Comparison of ENCODE assay signal across 15 cellular contexts in genomic region chr17:76054112-76054476, GRCh38. TPM values are rescaled to one million over a fixed set of nuclear protein-coding genes. Genes with fewer than 3 reads are reported as not detected.
DNase-seq lines count a peak whose midpoint lies in the region; ATAC-seq and TF ChIP-seq lines count a peak whose summit lies in the region.
"Had no signal": no experiment of that assay in that cellular context is flagged by ENCODE, and none has a peak within 500 bp of the region (broad histone marks: within the 10 kb centered on the region; RNA-seq: fewer than 3 reads in every experiment).

No MANE protein-coding gene starts in this region.

- intact Hi-C loops in activated CD8-positive, alpha-beta T cell treated with anti-CD3 and anti-CD28 coated beads for 36 hours (cut with micrococcal nuclease), result no loop called here
- intact Hi-C loops in thyroid gland (cut with DNase I), result no loop called here

- H3K27ac ChIP-seq in hepatocyte (peak overlapping the region; percentile 84), thyroid gland (peak overlapping the region; percentile 78 to 96 (median 92))
- H3K27ac ChIP-seq: A549, KMS-11 had no signal

- H3K4me3 ChIP-seq in hepatocyte (no peak overlapping the region), thyroid gland (replicated peaks in 1 of 3) (no peak overlapping the region)
- H3K4me3 ChIP-seq: A549 had no signal

- H2AFZ ChIP-seq in hepatocyte, result no peak overlapping the region

- H3K27me3 ChIP-seq in hepatocyte, result no peaks in the 10 kb centered on the region
- no peaks in the 10 kb centered on the region for H3K27me3 ChIP-seq in thyroid gland

- H3K4me2 ChIP-seq in hepatocyte, result peak overlapping the region; percentile 6
- H3K4me2 ChIP-seq: A549, KMS-11 had no signal

- H3K9me3 Mint-ChIP-seq in activated CD8-positive, alpha-beta T cell treated with anti-CD3 and anti-CD28 coated beads for 36 hours, result no peaks in the 10 kb centered on the region
- no peaks in the 10 kb centered on the region for H3K9me3 Mint-ChIP-seq in activated CD8-positive, alpha-beta T cell treated with anti-CD3 and anti-CD28 coated beads, Interleukin-2, amount 10 ng/mL, durations not matched to agents 7 days and 5 days (ENCODE audit: insufficient read depth)
- H3K9me3 Mint-ChIP-seq: activated naive CD8-positive, alpha-beta T cell treated with anti-CD3 and anti-CD28 coated beads, Interleukin-2, amount 10 ng/mL, durations not matched to agents 7 days and 5 days had no signal

- WGBS in hepatocyte (ENCODE audit: low lambda C conversion rate, missing lambda C conversion rate), result 93% methylated on average over 4 of the region's 4 CpGs
- WGBS in thyroid gland, 2 donors, result 51 to 66% methylated on average over 4 of the region's 4 CpGs

- H3K36me3 ChIP-seq in hepatocyte (replicated peaks; ENCODE audit: insufficient read depth, low read depth), result no peaks in the 10 kb centered on the region
- peaks cover 44 to 54% of the 10 kb centered on the region in 2 donors for H3K36me3 ChIP-seq in thyroid gland

- TF ChIP-seq POLR2A in thyroid gland (IDR thresholded peaks at IDR 0.05), result peak in 1 of 2 donors; percentile 60

- no peaks in the 10 kb centered on the region for H3K27me3 Mint-ChIP-seq in activated CD8-positive, alpha-beta T cell treated with anti-CD3 and anti-CD28 coated beads for 36 hours
- no peaks in the 10 kb centered on the region for H3K27me3 Mint-ChIP-seq in activated CD8-positive, alpha-beta T cell treated with anti-CD3 and anti-CD28 coated beads, Interleukin-2, amount 10 ng/mL, durations not matched to agents 7 days and 5 days (ENCODE audit: low read depth)
- H3K27me3 Mint-ChIP-seq: activated naive CD8-positive, alpha-beta T cell treated with anti-CD3 and anti-CD28 coated beads, Interleukin-2, amount 10 ng/mL, durations not matched to agents 7 days and 5 days had no signal

- no peaks in the 10 kb centered on the region for H3K4me1 ChIP-seq in hepatocyte (ENCODE audit: insufficient read depth)
- H3K4me1 ChIP-seq in thyroid gland, result peaks cover 44 to 49% of the 10 kb centered on the region in 2 donors

- H3K9me3 ChIP-seq in hepatocyte (ENCODE audit: low read depth) (no peaks in the 10 kb centered on the region), thyroid gland (no peaks in the 10 kb centered on the region)
- H3K9me3 ChIP-seq: A549 had no signal

- TF ChIP-seq CTCF in activated CD8-positive, alpha-beta T cell treated with anti-CD3 and anti-CD28 coated beads for 36 hours (IDR thresholded peaks at IDR 0.05), result no peak
- TF ChIP-seq CTCF in hepatocyte (IDR thresholded peaks at IDR 0.05; ENCODE audit: poor library complexity) (no peak), thyroid gland (IDR thresholded peaks at IDR 0.05) (no peak)

- in situ Hi-C loops in G401 (cut with HindIII; ENCODE audit: low sequenced_read_pairs), result no loop called here

- CTCF ChIA-PET in activated CD8-positive, alpha-beta T cell treated with anti-CD3 and anti-CD28 coated beads for 36 hours (lab: Charles Lee), result interaction anchor here (1.1 to 2.4 kb wide), 4 partner anchors 9 to 54 kb away, joined by 3 to 9 read pairs (median 6); partner anchors contain the start of gene CDK3
- CTCF ChIA-PET in activated CD8-positive, alpha-beta T cell treated with anti-CD3 and anti-CD28 coated beads, Interleukin-2, amount 10 ng/mL, durations not matched to agents 7 days and 5 days (lab: Charles Lee), result interaction anchor here (0.7 to 1.3 kb wide), 3 partner anchors 37 to 49 kb away, joined by 3 to 5 read pairs (median 3); no protein-coding TSS in a partner anchor

- peak overlapping the region; percentile 32 for H3K27ac Mint-ChIP-seq in activated CD8-positive, alpha-beta T cell treated with anti-CD3 and anti-CD28 coated beads for 36 hours
- no peak overlapping the region for H3K27ac Mint-ChIP-seq in activated CD8-positive, alpha-beta T cell treated with anti-CD3 and anti-CD28 coated beads, Interleukin-2, amount 10 ng/mL, durations not matched to agents 7 days and 5 days
- H3K27ac Mint-ChIP-seq: activated naive CD8-positive, alpha-beta T cell treated with anti-CD3 and anti-CD28 coated beads, Interleukin-2, amount 10 ng/mL, durations not matched to agents 7 days and 5 days had no signal

- peaks cover 57% of the 10 kb centered on the region for H3K36me3 Mint-ChIP-seq in activated CD8-positive, alpha-beta T cell treated with anti-CD3 and anti-CD28 coated beads for 36 hours (ENCODE audit: low read depth)
- H3K36me3 Mint-ChIP-seq in activated CD8-positive, alpha-beta T cell treated with anti-CD3 and anti-CD28 coated beads, Interleukin-2, amount 10 ng/mL, durations not matched to agents 7 days and 5 days (ENCODE audit: low read depth), result peaks cover 51% of the 10 kb centered on the region

- H4K20me1 ChIP-seq in hepatocyte (ENCODE audit: insufficient read depth, poor library complexity, severe bottlenecking), result no peaks in the 10 kb centered on the region

- H3K4me3 Mint-ChIP-seq in activated CD8-positive, alpha-beta T cell treated with anti-CD3 and anti-CD28 coated beads for 36 hours, result no peak overlapping the region
- no peak overlapping the region for H3K4me3 Mint-ChIP-seq in activated CD8-positive, alpha-beta T cell treated with anti-CD3 and anti-CD28 coated beads, Interleukin-2, amount 10 ng/mL, durations not matched to agents 7 days and 5 days
- H3K4me3 Mint-ChIP-seq: activated naive CD8-positive, alpha-beta T cell treated with anti-CD3 and anti-CD28 coated beads, Interleukin-2, amount 10 ng/mL, durations not matched to agents 7 days and 5 days had no signal

- POLR2A ChIA-PET in activated CD8-positive, alpha-beta T cell treated with anti-CD3 and anti-CD28 coated beads for 36 hours (lab: Charles Lee), result interaction anchor here (0.9 to 1.6 kb wide), 3 partner anchors 22 to 218 kb away, joined by 3 to 5 read pairs (median 3); no protein-coding TSS in a partner anchor
- POLR2A ChIA-PET in activated CD8-positive, alpha-beta T cell treated with anti-CD3 and anti-CD28 coated beads, Interleukin-2, amount 10 ng/mL, durations not matched to agents 7 days and 5 days (lab: Charles Lee), result no interaction called here

- H3K9me2 ChIP-seq in hepatocyte (replicated peaks; ENCODE audit: insufficient read depth), result no peaks in the 10 kb centered on the region

- ATAC-seq in activated CD8-positive, alpha-beta T cell treated with anti-CD3 and anti-CD28 coated beads for 36 hours, result no peak
- ATAC-seq in activated CD8-positive, alpha-beta T cell treated with anti-CD3 and anti-CD28 coated beads, Interleukin-2, amount 10 ng/mL, durations not matched to agents 7 days and 5 days, result no peak
- ATAC-seq in GM21515 (IDR thresholded peaks at IDR 0.05; ENCODE audit: unreplicated experiment), result no peak
- ATAC-seq in activated CD4-positive, CD25-positive, alpha-beta regulatory T cell treated with anti-CD3 and anti-CD28 coated beads, Interleukin-2, amount 50 U/mL, for 24 hours, result no peak

- H3K79me2 ChIP-seq in hepatocyte, result peaks cover 16% of the 10 kb centered on the region

- H3K4me1 Mint-ChIP-seq in activated CD8-positive, alpha-beta T cell treated with anti-CD3 and anti-CD28 coated beads for 36 hours (ENCODE audit: low read depth), result peaks cover 19% of the 10 kb centered on the region
- peaks cover 2% of the 10 kb centered on the region for H3K4me1 Mint-ChIP-seq in activated CD8-positive, alpha-beta T cell treated with anti-CD3 and anti-CD28 coated beads, Interleukin-2, amount 10 ng/mL, durations not matched to agents 7 days and 5 days (ENCODE audit: low read depth)
- H3K4me1 Mint-ChIP-seq: activated naive CD8-positive, alpha-beta T cell treated with anti-CD3 and anti-CD28 coated beads, Interleukin-2, amount 10 ng/mL, durations not matched to agents 7 days and 5 days had no signal

- no peak for DNase-seq in activated CD8-positive, alpha-beta T cell treated with anti-CD3 and anti-CD28 coated beads for 36 hours
- no peak for DNase-seq in activated CD8-positive, alpha-beta T cell treated with anti-CD3 and anti-CD28 coated beads, Interleukin-2, amount 10 ng/mL, durations not matched to agents 7 days and 5 days
- DNase-seq in amniotic epithelial cell (ENCODE audit: low read depth), result peak; percentile 58
- DNase-seq in hepatocyte (ENCODE audit: low spot score), result no peak
- peak; percentile 62 to 66 for DNase-seq in thyroid gland
- no peak for DNase-seq in G401 (ENCODE audit: low spot score)
- DNase-seq: activated naive CD8-positive, alpha-beta T cell treated with anti-CD3 and anti-CD28 coated beads, Interleukin-2, amount 10 ng/mL, durations not matched to agents 7 days and 5 days; left cardiac atrium; Right ventricle myocardium superior had no signal

RNA-seq across cellular contexts. Expression of gene SRP68, which starts 18.2 kb away (rescaled TPM):
- total RNA-seq in activated CD8-positive, alpha-beta T cell treated with anti-CD3 and anti-CD28 coated beads for 36 hours, result 100 to 1,000 TPM; 132 to 135 TPM
- 10 to 100 TPM; 85.1 to 86.0 TPM for total RNA-seq in activated CD8-positive, alpha-beta T cell treated with anti-CD3 and anti-CD28 coated beads, Interleukin-2, amount 10 ng/mL, durations not matched to agents 7 days and 5 days
- total RNA-seq in hepatocyte (41.2 and 44.1 TPM in 2 replicates), thyroid gland (10 to 100 TPM; 48.2 to 67.0 (median 54.5) TPM)
- polyA plus RNA-seq in hepatocyte, result 51.3 and 70.1 TPM in 2 replicates
- 73.7 and 87.2 TPM in 2 replicates for total RNA-seq in G401 (2014; rRNA removed; shearing (Covaris generic))

RNA-seq across cellular contexts. Expression of gene GALR2, which starts 20.5 kb away (rescaled TPM):
- 1 to 10 TPM; 1.6 to 2.1 TPM for total RNA-seq in activated CD8-positive, alpha-beta T cell treated with anti-CD3 and anti-CD28 coated beads for 36 hours
- under 1 TPM in 1 of 2 experiments, not detected in 1; 0.18 TPM for total RNA-seq in activated CD8-positive, alpha-beta T cell treated with anti-CD3 and anti-CD28 coated beads, Interleukin-2, amount 10 ng/mL, durations not matched to agents 7 days and 5 days
- total RNA-seq in hepatocyte (0.60 TPM in 1 of 2 replicates, not detected in the other), thyroid gland (not detected)
- 0.24 TPM in 1 of 2 replicates, not detected in the other for polyA plus RNA-seq in hepatocyte
- 0.95 TPM in 1 of 2 replicates, not detected in the other for total RNA-seq in G401 (2014; rRNA removed; shearing (Covaris generic))
- total RNA-seq: activated naive CD8-positive, alpha-beta T cell treated with anti-CD3 and anti-CD28 coated beads, Interleukin-2, amount 10 ng/mL, durations not matched to agents 7 days and 5 days; left cardiac atrium; posterior vena cava; Right ventricle myocardium superior; ureter had no signal

RNA-seq across cellular contexts. Expression of gene ZACN, which starts 24.9 kb away (rescaled TPM):
- total RNA-seq in activated CD8-positive, alpha-beta T cell treated with anti-CD3 and anti-CD28 coated beads for 36 hours, result 1 to 10 TPM; 2.3 to 3.0 TPM
- under 1 TPM; 0.18 to 0.34 TPM for total RNA-seq in activated CD8-positive, alpha-beta T cell treated with anti-CD3 and anti-CD28 coated beads, Interleukin-2, amount 10 ng/mL, durations not matched to agents 7 days and 5 days
- total RNA-seq in hepatocyte, result 0.08 TPM in 1 of 2 replicates, not detected in the other
- 21.2 and 24.0 TPM in 2 replicates for polyA plus RNA-seq in hepatocyte
- 1 to 10 TPM in 1 of 4 donors, not detected in 3; 2.2 TPM for total RNA-seq in thyroid gland
- not detected in 2 replicates for total RNA-seq in G401 (2014; rRNA removed; shearing (Covaris generic))
- total RNA-seq: activated naive CD8-positive, alpha-beta T cell treated with anti-CD3 and anti-CD28 coated beads, Interleukin-2, amount 10 ng/mL, durations not matched to agents 7 days and 5 days; left cardiac atrium; posterior vena cava; Right ventricle myocardium superior; ureter had no signal

RNA-seq across cellular contexts. Expression of gene EVPL, which starts 27.0 kb away (rescaled TPM):
- total RNA-seq in activated CD8-positive, alpha-beta T cell treated with anti-CD3 and anti-CD28 coated beads for 36 hours, result under 1 TPM; 0.16 to 0.34 TPM
- total RNA-seq in activated CD8-positive, alpha-beta T cell treated with anti-CD3 and anti-CD28 coated beads, Interleukin-2, amount 10 ng/mL, durations not matched to agents 7 days and 5 days, result under 1 TPM; 0.34 to 0.47 TPM
- total RNA-seq in hepatocyte (0.48 and 2.7 TPM in 2 replicates), thyroid gland (10 to 100 TPM; 14.8 to 33.4 (median 23.3) TPM)
- 2.0 and 4.6 TPM in 2 replicates for polyA plus RNA-seq in hepatocyte
- 0.80 and 5.4 TPM in 2 replicates for total RNA-seq in G401 (2014; rRNA removed; shearing (Covaris generic))

RNA-seq across cellular contexts. Expression of gene EXOC7, which starts 49.5 kb away (rescaled TPM):
- total RNA-seq in activated CD8-positive, alpha-beta T cell treated with anti-CD3 and anti-CD28 coated beads for 36 hours, result 10 to 100 TPM; 53.5 to 64.9 TPM
- total RNA-seq in activated CD8-positive, alpha-beta T cell treated with anti-CD3 and anti-CD28 coated beads, Interleukin-2, amount 10 ng/mL, durations not matched to agents 7 days and 5 days, result 100 to 1,000 TPM; 126 to 129 TPM
- total RNA-seq in hepatocyte, result 92.9 and 94.7 TPM in 2 replicates
- 95.6 and 111 TPM in 2 replicates for polyA plus RNA-seq in hepatocyte
- total RNA-seq in thyroid gland, result 100 to 1,000 TPM in 3 of 4 donors, 10 to 100 TPM in 1; 97.8 to 131 (median 115) TPM
- 83.1 and 92.2 TPM in 2 replicates for total RNA-seq in G401 (2014; rRNA removed; shearing (Covaris generic))

Comparison
In these comparisons a context has a peak if more than half of its experiments do, and no peak if none do; other contexts are left out.
1. DNase-seq: peak in amniotic epithelial cell (single experiment) and thyroid gland (2 of 2); none in activated CD8-positive, alpha-beta T cell treated with anti-CD3 and anti-CD28 coated beads for 36 hours (single experiment), activated CD8-positive, alpha-beta T cell treated with anti-CD3 and anti-CD28 coated beads, Interleukin-2, amount 10 ng/mL, durations not matched to agents 7 days and 5 days (single experiment), hepatocyte (single experiment) and G401 (single experiment).